Comparison of ENCODE assay signal across 29 cellular contexts in genomic region chr5:1748271-1748670, GRCh38. TPM values are rescaled to one million over a fixed set of nuclear protein-coding genes. Genes with fewer than 3 reads are reported as not detected.
DNase-seq lines count a peak whose midpoint lies in the region; ATAC-seq, FAIRE-seq and TF ChIP-seq lines count a peak whose summit lies in the region.
"Had no signal": no experiment of that assay in that cellular context is flagged by ENCODE, and none has a peak within 500 bp of the region (broad histone marks: within the 10 kb centered on the region; RNA-seq: fewer than 3 reads in every experiment).

No MANE protein-coding gene starts in this region.

- H3K27ac ChIP-seq in neuronal stem cell (replicated peaks; ENCODE audit: low read length) (no peak overlapping the region), upper lobe of right lung (no peak overlapping the region)
- H3K27ac ChIP-seq: KMS-11 had no signal

- no peak overlapping the region for H2AK5ac ChIP-seq in neuronal stem cell (ENCODE audit: low read depth, low read length)

- H3K18ac ChIP-seq in neuronal stem cell (ENCODE audit: low read length): peak overlapping the region; percentile 38

- H3K4me3 Mint-ChIP-seq in glutamatergic neuron (ENCODE audit: unreplicated experiment): no peak overlapping the region
- no peak overlapping the region for H3K4me3 Mint-ChIP-seq in WTC11
- H3K4me3 Mint-ChIP-seq: CD4-positive, alpha-beta memory T cell had no signal

- H3K14ac ChIP-seq in neuronal stem cell (ENCODE audit: low read length): peak overlapping the region; percentile 8

- no peak for FAIRE-seq in D721Med (lab: Jason Lieb, UNC)
- FAIRE-seq: A204.1, GM12892, H1, RCC 7860 had no signal

- no CpG with 5 or more reads among the region's 12 CpGs for WGBS in neuronal stem cell (ENCODE audit: extremely low coverage in 2 of 2, insufficient read length in 2 of 2, insufficient replicate concordance in 1 of 2), 2 donors

- H2BK15ac ChIP-seq in neuronal stem cell (ENCODE audit: low read length): no peak overlapping the region

- H4K8ac ChIP-seq in neuronal stem cell (ENCODE audit: low read depth, low read length): no peak overlapping the region

- no peaks in the 10 kb centered on the region for H3K9me3 ChIP-seq in neuronal stem cell (replicated peaks in 1 of 2; ENCODE audit: control insufficient read depth in 2 of 2, insufficient read depth in 1 of 2, low read depth in 1 of 2, low read length in 2 of 2)
- no peaks in the 10 kb centered on the region for H3K9me3 ChIP-seq in upper lobe of right lung
- H3K9me3 ChIP-seq: Caco-2 had no signal

- POLR2A ChIA-PET in WTC11 (lab: Charles Lee): no interaction called here

- H3K27ac Mint-ChIP-seq in glutamatergic neuron (ENCODE audit: unreplicated experiment): no peak overlapping the region
- H3K27ac Mint-ChIP-seq in WTC11: no peak overlapping the region
- H3K27ac Mint-ChIP-seq: IgD-negative memory B cell had no signal

- no peak overlapping the region for H3K23ac ChIP-seq in neuronal stem cell (ENCODE audit: low read depth, low read length, poor library complexity)

- H3K27me3 Mint-ChIP-seq in glutamatergic neuron (ENCODE audit: unreplicated experiment): peaks cover 6% of the 10 kb centered on the region
- H3K27me3 Mint-ChIP-seq in WTC11 (ENCODE audit: low read depth): no peaks in the 10 kb centered on the region

- H4K91ac ChIP-seq in neuronal stem cell (ENCODE audit: low read depth, low read length, poor library complexity): no peak overlapping the region

- ATAC-seq in left cardiac atrium (no peak), upper lobe of right lung (no peak), WTC11 (no peak)
- ATAC-seq: HCT116 had no signal

- H3K4me2 ChIP-seq in neuronal stem cell (ENCODE audit: insufficient read depth, low read length, poor library complexity, severe bottlenecking): no peak overlapping the region
- H3K4me2 ChIP-seq: KMS-11 had no signal

- H3K4me1 Mint-ChIP-seq in glutamatergic neuron (ENCODE audit: low read depth, unreplicated experiment) (no peaks in the 10 kb centered on the region), WTC11 (no peaks in the 10 kb centered on the region)
- H3K4me1 Mint-ChIP-seq: CD4-positive, alpha-beta memory T cell had no signal

- H3K36me3 Mint-ChIP-seq in glutamatergic neuron (ENCODE audit: unreplicated experiment) (no peaks in the 10 kb centered on the region), WTC11 (no peaks in the 10 kb centered on the region)
- H3K36me3 Mint-ChIP-seq: CD4-positive, alpha-beta memory T cell; IgD-negative memory B cell had no signal

- DNase-seq in cardiac septum (ENCODE audit: low spot score) (peak; percentile 35), left cardiac atrium (no peak), glutamatergic neuron (peak; percentile 3), neuronal stem cell (ENCODE audit: low spot score) (no peak), upper lobe of right lung (peak; percentile 30), Kasumi-1 (lab: John Stamatoyannopoulos, UW) (no peak), D721Med (ENCODE audit: insufficient read length, low spot score) (no peak), WTC11 (ENCODE audit: low spot score) (no peak)
- DNase-seq: AML-193; C1 segment of cervical spinal cord; CD4-positive, alpha-beta memory T cell; DMS 273 treated with DMSO at 0.1 percent for 48 hours; DMS79 treated with DMSO at 0.1 percent for 48 hours; GF-D8; NCI-H1048; NCI-H1417; NCI-H1694; NCI-H2081; NCI-H226; NCI-H510A treated with DMSO at 0.1 percent for 48 hours; NCI-H774 had no signal

- H3K4me1 ChIP-seq in neuronal stem cell (ENCODE audit: control insufficient read depth in 2 of 2, insufficient read depth in 1 of 2, low read depth in 1 of 2, low read length in 2 of 2) (peaks cover 0 to 2% of the 10 kb centered on the region in 2 donors), upper lobe of right lung (no peaks in the 10 kb centered on the region)
- H3K4me1 ChIP-seq: Caco-2 had no signal

- no peak overlapping the region for H2AFZ ChIP-seq in neuronal stem cell (ENCODE audit: low read length)

- H3K9me3 Mint-ChIP-seq in glutamatergic neuron (ENCODE audit: unreplicated experiment): peaks cover 5% of the 10 kb centered on the region
- H3K9me3 Mint-ChIP-seq in WTC11: no peaks in the 10 kb centered on the region
- H3K9me3 Mint-ChIP-seq: CD4-positive, alpha-beta memory T cell; IgD-negative memory B cell had no signal

- H3K27me3 ChIP-seq in neuronal stem cell (ENCODE audit: control insufficient read depth in 3 of 3, insufficient read depth in 3 of 3, low read depth in 1 of 3, low read length in 3 of 3): no peaks in the 10 kb centered on the region
- H3K27me3 ChIP-seq in upper lobe of right lung: no peaks in the 10 kb centered on the region

- TF ChIP-seq CTCF in glutamatergic neuron (IDR thresholded peaks at IDR 0.05; ENCODE audit: partially characterized antibody, unreplicated experiment): no peak
- no peak for TF ChIP-seq CTCF in upper lobe of right lung (IDR thresholded peaks at IDR 0.05)
- no peak for TF ChIP-seq CTCF in D721Med (IDR thresholded peaks at IDR 0.05; ENCODE audit: insufficient read depth, missing control alignments)
- TF ChIP-seq CTCF in WTC11 (IDR thresholded peaks at IDR 0.05): no peak

- no peak overlapping the region for H2BK12ac ChIP-seq in neuronal stem cell (ENCODE audit: low read length)

- H2BK120ac ChIP-seq in neuronal stem cell (ENCODE audit: low read depth, low read length): no peak overlapping the region

- no peak overlapping the region for H3K4ac ChIP-seq in neuronal stem cell (ENCODE audit: low read length)

- H3K4me3 ChIP-seq in neuronal stem cell (ENCODE audit: low read length in 2 of 2) (no peak overlapping the region), upper lobe of right lung (no peak overlapping the region)

- H3K9ac ChIP-seq in neuronal stem cell (ENCODE audit: low read depth, low read length, poor library complexity): no peak overlapping the region
- H3K9ac ChIP-seq: KMS-11 had no signal

- intact Hi-C loops in cardiac septum (cut with DNase I) (no loop called here), left cardiac atrium (cut with DNase I) (no loop called here), upper lobe of right lung (cut with DNase I) (no loop called here)

- CTCF ChIA-PET in WTC11 (lab: Charles Lee): interaction anchor here (1.6 kb wide), 1 partner anchor 11 kb away, joined by 4 read pairs; no protein-coding TSS in a partner anchor

- no peaks in the 10 kb centered on the region for H3K36me3 ChIP-seq in neuronal stem cell (replicated peaks in 1 of 2; ENCODE audit: control insufficient read depth in 2 of 2, insufficient read depth in 2 of 2, low read length in 2 of 2)
- H3K36me3 ChIP-seq in upper lobe of right lung: no peaks in the 10 kb centered on the region

- H3K79me1 ChIP-seq in neuronal stem cell (ENCODE audit: low read depth, low read length): peaks cover 4% of the 10 kb centered on the region

- no peak overlapping the region for H2BK5ac ChIP-seq in neuronal stem cell (ENCODE audit: low read length)

TF ChIP-seq in WTC11, 78 proteins besides CTCF, POLR2A, EP300 and RAD21:
- TF ChIP-seq ZNF317 (CRISPR knock-in tag; IDR thresholded peaks at IDR 0.05; ENCODE audit: borderline replicate concordance, low read depth): no peak
- TF ChIP-seq E2F4 (CRISPR knock-in tag; IDR thresholded peaks at IDR 0.05; ENCODE audit: borderline replicate concordance, low read depth): no peak
- no peak for TF ChIP-seq USF1 (CRISPR knock-in tag; IDR thresholded peaks at IDR 0.05)
- TF ChIP-seq ESRRA (CRISPR knock-in tag; IDR thresholded peaks at IDR 0.05; ENCODE audit: borderline replicate concordance): no peak
- TF ChIP-seq, protein P1, sequence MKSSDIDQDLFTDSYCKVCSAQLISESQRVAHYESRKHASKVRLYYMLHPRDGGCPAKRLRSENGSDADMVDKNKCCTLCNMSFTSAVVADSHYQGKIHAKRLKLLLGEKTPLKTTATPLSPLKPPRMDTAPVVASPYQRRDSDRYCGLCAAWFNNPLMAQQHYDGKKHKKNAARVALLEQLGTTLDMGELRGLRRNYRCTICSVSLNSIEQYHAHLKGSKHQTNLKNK (CRISPR knock-in tag; IDR thresholded peaks at IDR 0.05): no peak

RNA-seq across cellular contexts. Expression of gene MRPL36, which starts 51.4 kb away (rescaled TPM):
- 43.2 TPM for total RNA-seq in cardiac septum
- 10 to 100 TPM; 47.3 to 50.9 TPM for total RNA-seq in left cardiac atrium
- 40.0 TPM for total RNA-seq in glutamatergic neuron (ENCODE audit: unreplicated experiment)
- polyA plus RNA-seq in neuronal stem cell (2013, experiment 1 of 2): 54.5 TPM
- 56.1 TPM for polyA plus RNA-seq in neuronal stem cell (2013, experiment 2 of 2)
- 29.4 TPM for total RNA-seq in upper lobe of right lung
- total RNA-seq in WTC11 (2021): 52.8 to 61.2 TPM (median 55.9 TPM) in 3 replicates

RNA-seq across cellular contexts. Expression of gene NDUFS6, which starts 52.9 kb away (rescaled TPM):
- total RNA-seq in cardiac septum: 78.6 TPM
- total RNA-seq in left cardiac atrium: 10 to 100 TPM; 84.2 to 86.1 TPM
- total RNA-seq in glutamatergic neuron (ENCODE audit: unreplicated experiment): 40.3 TPM
- polyA plus RNA-seq in neuronal stem cell (2013, experiment 1 of 2): 149 TPM
- polyA plus RNA-seq in neuronal stem cell (2013, experiment 2 of 2): 147 TPM
- 23.5 TPM for total RNA-seq in upper lobe of right lung
- 75.8 to 84.3 TPM (median 77.4 TPM) in 3 replicates for total RNA-seq in WTC11 (2021)

Comparison
In these comparisons a context has a peak if more than half of its experiments do, and no peak if none do; other contexts are left out.
1. DNase-seq: peak in cardiac septum (single experiment), glutamatergic neuron (single experiment) and upper lobe of right lung (single experiment); none in left cardiac atrium (single experiment), neuronal stem cell (single experiment), Kasumi-1 (0 of 2), D721Med (single experiment) and WTC11 (single experiment).